In the genomic region with DNA sequence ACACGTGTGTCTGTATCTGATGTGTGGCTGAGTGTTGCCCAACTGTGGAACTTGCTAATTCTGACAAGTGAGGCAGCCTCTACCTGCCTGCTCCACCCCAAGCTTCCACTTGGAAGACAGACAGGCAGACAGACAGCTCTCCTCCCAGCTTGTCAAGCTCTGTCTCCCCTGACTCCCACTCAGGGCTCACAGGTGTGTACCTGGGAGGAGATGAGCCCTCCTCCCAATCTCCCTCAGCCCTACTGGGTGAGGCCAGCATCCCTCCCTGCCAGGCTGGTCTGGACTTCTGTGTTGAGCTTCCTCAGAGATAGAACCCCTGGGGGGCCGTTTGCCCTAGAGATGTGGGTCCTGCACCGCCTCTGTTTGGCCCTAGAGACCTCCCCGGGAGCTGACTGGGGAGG, we compare ENCODE assay signal across 16 cellular contexts. TPM values are rescaled to one million over a fixed set of nuclear protein-coding genes. Genes with fewer than 3 reads are reported as not detected.
DNase-seq lines count a peak whose midpoint lies in the region; ATAC-seq, FAIRE-seq and TF ChIP-seq lines count a peak whose summit lies in the region.
"Had no signal": no experiment of that assay in that cellular context is flagged by ENCODE, and none has a peak within 500 bp of the region (broad histone marks: within the 10 kb centered on the region; RNA-seq: fewer than 3 reads in every experiment).

No MANE protein-coding gene starts in this region.

- CTCF ChIA-PET in A549 (lab: Yijun Ruan, JAX) = interaction anchor here (0.5 to 12.3 kb wide), 9 partner anchors 9 to 731 kb away, joined by 3 to 174 read pairs (median 3); no protein-coding TSS in a partner anchor
- CTCF ChIA-PET in CD8-positive, alpha-beta memory T cell (lab: Charles Lee) = interaction anchor here (5.0 kb wide), 1 partner anchor 16 kb away, joined by 23 read pairs; no protein-coding TSS in a partner anchor

- FAIRE-seq in A549 (lab: Jason Lieb, UNC) = no peak
- FAIRE-seq in astrocyte (lab: Jason Lieb, UNC) = no peak
- no peak for FAIRE-seq in HTR-8/SVneo (lab: Jason Lieb, UNC)
- FAIRE-seq: colon, G401.6, GM18507 had no signal

- no peak for TF ChIP-seq RAD21 in A549 (conservative IDR thresholded peaks at IDR 0.05 in 1 of 2, IDR thresholded peaks at IDR 0.05 in 1 of 2)

- no peak for TF ChIP-seq EP300 in A549 (IDR thresholded peaks at IDR 0.05)

- no peaks in the 10 kb centered on the region for H3K79me2 ChIP-seq in astrocyte (ENCODE audit: insufficient read depth, low read length)

- H3K27ac ChIP-seq in A549 (no peak overlapping the region), astrocyte (ENCODE audit: low read depth, low read length) (no peak overlapping the region)
- no peak overlapping the region for H3K27ac ChIP-seq in CD8-positive, alpha-beta memory T cell (ENCODE audit: low read depth, low read length)
- H3K27ac ChIP-seq: sigmoid colon, stomach had no signal

- no peak for TF ChIP-seq CTCF in A549 (IDR thresholded peaks at IDR 0.05)
- TF ChIP-seq CTCF in astrocyte (IDR thresholded peaks at IDR 0.05; ENCODE audit: insufficient read depth, low read depth, low read length) = no peak

- DNase-seq in A549 (ENCODE audit: low read depth in 1 of 2, low spot score in 1 of 2) (no peak), astrocyte (ENCODE audit: low read depth) (no peak), left colon (no peak), HTR-8/SVneo (ENCODE audit: insufficient read length, low spot score) (no peak), NCI-H510A treated with DMSO at 0.1 percent for 48 hours (lab: John Stamatoyannopoulos, UW) (no peak), ureter (ENCODE audit: low spot score) (no peak)
- DNase-seq in CD8-positive, alpha-beta memory T cell = no peak
- DNase-seq: HCEC 1CT, sigmoid colon had no signal

- no peak overlapping the region for H2AFZ ChIP-seq in astrocyte (ENCODE audit: low read depth, low read length)

- H3K4me3 ChIP-seq in A549 (no peak overlapping the region), astrocyte (ENCODE audit: insufficient read depth, low read depth, low read length) (no peak overlapping the region)
- no peak overlapping the region for H3K4me3 ChIP-seq in CD8-positive, alpha-beta memory T cell (ENCODE audit: low read length)
- H3K4me3 ChIP-seq: sigmoid colon had no signal

- H3K27me3 ChIP-seq in CD8-positive, alpha-beta memory T cell (ENCODE audit: insufficient read depth, low read length, poor library complexity, severe bottlenecking) = peaks cover 31% of the 10 kb centered on the region
- peaks cover 55% of the 10 kb centered on the region for H3K27me3 ChIP-seq in astrocyte (ENCODE audit: insufficient read depth, low read length)

- H3K4me3 Mint-ChIP-seq in CD8-positive, alpha-beta memory T cell = peak overlapping the region; percentile 7 to 77 (median 70)
- no peak overlapping the region for H3K4me3 Mint-ChIP-seq in astrocyte (ENCODE audit: unreplicated experiment)

- no peak overlapping the region for H3K9ac ChIP-seq in astrocyte (ENCODE audit: low read length)

- intact Hi-C loops in left colon (cut with DNase I, micrococcal nuclease) = no loop called here

- H3K4me1 ChIP-seq in A549 (peaks cover 26% of the 10 kb centered on the region), astrocyte (ENCODE audit: insufficient read depth, low read length) (peaks cover 14% of the 10 kb centered on the region)
- H3K4me1 ChIP-seq in CD8-positive, alpha-beta memory T cell (ENCODE audit: insufficient read depth, low read length) = peaks cover 20% of the 10 kb centered on the region

- peaks cover 40 to 67% of the 10 kb centered on the region in 2 donors for H3K27me3 Mint-ChIP-seq in CD8-positive, alpha-beta memory T cell
- H3K27me3 Mint-ChIP-seq in astrocyte (ENCODE audit: low read depth, unreplicated experiment) = peaks cover 68% of the 10 kb centered on the region

- 5% methylated on average over 2 of the region's 4 CpGs for WGBS in A549 (ENCODE audit: missing lambda C conversion rate)

- H3K36me3 Mint-ChIP-seq in CD8-positive, alpha-beta memory T cell = peaks cover 0 to 2% (median 0%) of the 10 kb centered on the region in 3 donors
- H3K36me3 Mint-ChIP-seq in astrocyte (ENCODE audit: low read depth, unreplicated experiment) = no peaks in the 10 kb centered on the region
- H3K36me3 Mint-ChIP-seq: activated naive CD4-positive, alpha-beta T cell treated with anti-CD3 and anti-CD28 coated beads, Interleukin-2, amount 50 U/mL, for 72 hours; CD14-positive monocyte had no signal

- no peaks in the 10 kb centered on the region for H3K36me3 ChIP-seq in CD8-positive, alpha-beta memory T cell (ENCODE audit: insufficient read depth, low read length)
- no peaks in the 10 kb centered on the region for H3K36me3 ChIP-seq in astrocyte (ENCODE audit: insufficient read depth, low read length)
- H3K36me3 ChIP-seq: sigmoid colon, stomach had no signal

- no peaks in the 10 kb centered on the region for H4K20me1 ChIP-seq in astrocyte (ENCODE audit: insufficient read depth, low read length)

- no peaks in the 10 kb centered on the region for H3K9me3 Mint-ChIP-seq in CD8-positive, alpha-beta memory T cell
- H3K9me3 Mint-ChIP-seq in astrocyte (ENCODE audit: unreplicated experiment) = no peaks in the 10 kb centered on the region
- H3K9me3 Mint-ChIP-seq: activated naive CD4-positive, alpha-beta T cell treated with anti-CD3 and anti-CD28 coated beads, Interleukin-2, amount 50 U/mL, for 72 hours had no signal

- H3K4me2 ChIP-seq in A549 = peak overlapping the region; percentile 78
- H3K4me2 ChIP-seq in astrocyte (ENCODE audit: low read length) = no peak overlapping the region

- peaks cover 24 to 39% (median 28%) of the 10 kb centered on the region in 3 donors for H3K4me1 Mint-ChIP-seq in CD8-positive, alpha-beta memory T cell
- peaks cover 4% of the 10 kb centered on the region for H3K4me1 Mint-ChIP-seq in astrocyte (ENCODE audit: low read depth, unreplicated experiment)

- peak overlapping the region in 2 of 8 donors; percentile 65 to 81 for H3K27ac Mint-ChIP-seq in CD8-positive, alpha-beta memory T cell
- H3K27ac Mint-ChIP-seq in astrocyte (ENCODE audit: unreplicated experiment) = peak overlapping the region; percentile 29
- H3K27ac Mint-ChIP-seq: activated naive CD4-positive, alpha-beta T cell treated with anti-CD3 and anti-CD28 coated beads, Interleukin-2, amount 50 U/mL, for 72 hours; CD14-positive monocyte had no signal

- TF ChIP-seq POLR2A in A549 (IDR thresholded peaks at IDR 0.05; ENCODE audit: low read length) = no peak

- peak; percentile 10 to 27; a peak in 5 of 6 replicates for ATAC-seq in A549
- peak; percentile 19 for ATAC-seq in left colon
- ATAC-seq in HG03521 (IDR thresholded peaks at IDR 0.05; ENCODE audit: unreplicated experiment) = no peak

- POLR2A ChIA-PET in A549 (lab: Yijun Ruan, JAX) = no interaction called here
- POLR2A ChIA-PET in CD8-positive, alpha-beta memory T cell (lab: Charles Lee) = no interaction called here

- peaks cover 4% of the 10 kb centered on the region; the same call in 1 of the 3 replicates for H3K9me3 ChIP-seq in A549
- H3K9me3 ChIP-seq in CD8-positive, alpha-beta memory T cell (ENCODE audit: low read length) = no peaks in the 10 kb centered on the region
- H3K9me3 ChIP-seq in astrocyte (ENCODE audit: insufficient read depth, low read depth, low read length) = no peaks in the 10 kb centered on the region
- H3K9me3 ChIP-seq: sigmoid colon, stomach had no signal

TF ChIP-seq in A549, 52 proteins besides CTCF, POLR2A, EP300 and RAD21:
- TF ChIP-seq, protein P1, sequence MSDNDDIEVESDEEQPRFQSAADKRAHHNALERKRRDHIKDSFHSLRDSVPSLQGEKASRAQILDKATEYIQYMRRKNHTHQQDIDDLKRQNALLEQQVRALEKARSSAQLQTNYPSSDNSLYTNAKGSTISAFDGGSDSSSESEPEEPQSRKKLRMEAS (IDR thresholded peaks at IDR 0.05) = 0 out of 2 replicates have a peak, but pooled peaks have one; percentile 2
- no peak for TF ChIP-seq NPAS2 (CRISPR knock-in tag; IDR thresholded peaks at IDR 0.05; ENCODE audit: borderline replicate concordance)

RNA-seq across cellular contexts. Expression of gene CHRM1, which starts 1.0 kb away (rescaled TPM):
- polyA plus RNA-seq in A549 (2011; rRNA removed) (not detected in 2 replicates), A549 (2017; fragmentation: RNase III; extraction: RNeasy Plus Mini Kit Qiagen cat#74134 plus additional on column Dnase treatment) (not detected in 3 replicates)
- polyA plus RNA-seq in A549 (2012; cell fraction: cytosol; rRNA removed) = not detected in 2 replicates
- polyA plus RNA-seq in A549 (2012; cell fraction: nucleus; rRNA removed) = not detected in 2 replicates
- polyA minus RNA-seq in A549 (2011; rRNA and poly(A)+ RNA removed) = not detected in 2 replicates
- not detected for total RNA-seq in CD8-positive, alpha-beta memory T cell
- not detected for polyA plus RNA-seq in CD8-positive, alpha-beta memory T cell
- total RNA-seq in astrocyte (not detected in 2 replicates), left colon (under 1 TPM; 0.84 to 0.98 TPM), ureter (not detected)
- total RNA-seq: activated naive CD4-positive, alpha-beta T cell treated with anti-CD3 and anti-CD28 coated beads, Interleukin-2, amount 50 U/mL, for 72 hours had no signal
- polyA plus RNA-seq: CD14-positive monocyte had no signal

RNA-seq across cellular contexts. Expression of gene SLC3A2, which starts 41.5 kb away (rescaled TPM):
- polyA plus RNA-seq in A549 (2011; rRNA removed) = 1,064 and 1,133 TPM in 2 replicates
- polyA plus RNA-seq in A549 (2012; cell fraction: cytosol; rRNA removed) = 1,069 and 1,103 TPM in 2 replicates
- 2,860 and 2,938 TPM in 2 replicates for polyA plus RNA-seq in A549 (2012; cell fraction: nucleus; rRNA removed)
- polyA plus RNA-seq in A549 (2017; fragmentation: RNase III; extraction: RNeasy Plus Mini Kit Qiagen cat#74134 plus additional on column Dnase treatment) = 906 to 1,102 TPM (median 1,007 TPM) in 3 replicates
- 561 and 608 TPM in 2 replicates for polyA minus RNA-seq in A549 (2011; rRNA and poly(A)+ RNA removed)
- total RNA-seq in CD8-positive, alpha-beta memory T cell = 100 to 1,000 TPM; 426 to 430 TPM
- 180 TPM for polyA plus RNA-seq in CD8-positive, alpha-beta memory T cell
- total RNA-seq in astrocyte = 588 and 592 TPM in 2 replicates
- total RNA-seq in left colon = 100 to 1,000 TPM in 1 of 2 donors, 10 to 100 TPM in 1; 98.8 to 107 TPM
- 245 TPM for total RNA-seq in ureter
